In the genomic region with DNA sequence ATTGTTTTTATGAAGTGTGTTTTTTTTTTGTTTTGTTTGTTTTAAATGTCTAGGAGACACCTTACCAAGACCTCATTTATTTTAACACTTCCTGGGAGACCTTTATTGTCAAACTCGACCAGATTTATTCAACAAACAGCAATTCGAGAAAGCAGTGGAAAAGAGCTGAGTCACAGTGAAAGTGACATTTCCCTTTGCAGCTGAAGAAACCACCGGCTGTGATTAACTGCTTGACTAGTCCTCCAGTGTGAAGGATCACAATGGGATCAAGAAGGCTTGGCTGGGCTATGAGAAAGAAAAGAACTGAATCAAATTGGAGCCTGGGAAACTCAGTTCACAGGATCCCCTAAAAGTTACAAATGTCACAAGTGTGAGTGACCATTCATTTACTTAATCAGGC, we compare ENCODE assay signal across 8 cellular contexts. TPM values are rescaled to one million over a fixed set of nuclear protein-coding genes. Genes with fewer than 3 reads are reported as not detected.
DNase-seq lines count a peak whose midpoint lies in the region; ATAC-seq, FAIRE-seq and TF ChIP-seq lines count a peak whose summit lies in the region.

No MANE protein-coding gene starts in this region.

- FAIRE-seq in pancreas (lab: Jason Lieb, UNC): no peak

- H3K9ac ChIP-seq in BLaER1 treated with 17β-estradiol and CSF1 and Interleukin-3, amounts not matched to agents 10 nM and 100 nM: no peak overlapping the region; a peak in 2 of 22 replicates

- DNase-seq in astrocyte of the spinal cord (ENCODE audit: low read depth, low spot score): peak; percentile 45
- DNase-seq in pancreas: no peak
- DNase-seq in midbrain (lab: John Stamatoyannopoulos, UW): no peak
- DNase-seq in GM13976 (ENCODE audit: low spot score): no peak
- no peak for DNase-seq in transverse colon

- TF ChIP-seq CTCF in astrocyte of the spinal cord (IDR thresholded peaks at IDR 0.05; ENCODE audit: low read depth, low read length): no peak
- no peak for TF ChIP-seq CTCF in pancreas (IDR thresholded peaks at IDR 0.05)
- no peak for TF ChIP-seq CTCF in GM13976 (IDR thresholded peaks at IDR 0.05; ENCODE audit: borderline replicate concordance, control extremely low read depth, extremely low read depth, insufficient read depth, missing control alignments)
- no peak for TF ChIP-seq CTCF in transverse colon (IDR thresholded peaks at IDR 0.05)

- H3K36me3 ChIP-seq in BLaER1 treated with 17β-estradiol and CSF1 and Interleukin-3, amounts not matched to agents 10 nM and 100 nM: no peaks in the 10 kb centered on the region
- H3K36me3 ChIP-seq in pancreas (no peaks in the 10 kb centered on the region), transverse colon (no peaks in the 10 kb centered on the region)

- no peak for TF ChIP-seq EP300 in transverse colon (IDR thresholded peaks at IDR 0.05; ENCODE audit: low read depth)

- ATAC-seq in GM19463 (IDR thresholded peaks at IDR 0.05; ENCODE audit: unreplicated experiment) (peak; percentile 97), HG03439 (IDR thresholded peaks at IDR 0.05; ENCODE audit: unreplicated experiment) (peak; percentile 79), pancreas (peak in 3 of 4 donors; percentile 43 to 80 (median 67))

- intact Hi-C loops in pancreas (cut with DNase I): no loop called here
- intact Hi-C loops in transverse colon (cut with DNase I; ENCODE audit: low total_unique reads): no loop called here

- peak overlapping the region in 10 of 11 experiments; percentile 22 to 78 (median 56); a peak in 17 of 22 replicates for H3K27ac ChIP-seq in BLaER1 treated with 17β-estradiol and CSF1 and Interleukin-3, amounts not matched to agents 10 nM and 100 nM
- no peak overlapping the region for H3K27ac ChIP-seq in pancreas
- H3K27ac ChIP-seq in transverse colon: no peak overlapping the region

- H3K9me3 ChIP-seq in BLaER1 treated with 17β-estradiol and CSF1 and Interleukin-3, amounts not matched to agents 10 nM and 100 nM (replicated peaks in 1 of 11): peaks cover 12 to 31% (median 19%) of the 10 kb centered on the region in 11 experiments
- no peaks in the 10 kb centered on the region for H3K9me3 ChIP-seq in pancreas
- peaks cover 0 to 4% of the 10 kb centered on the region in 2 donors for H3K9me3 ChIP-seq in transverse colon

- H4K20me1 ChIP-seq in BLaER1 treated with 17β-estradiol and CSF1 and Interleukin-3, amounts not matched to agents 10 nM and 100 nM: no peaks in the 10 kb centered on the region

- no peaks in the 10 kb centered on the region for H3K27me3 ChIP-seq in BLaER1 treated with 17β-estradiol and CSF1 and Interleukin-3, amounts not matched to agents 10 nM and 100 nM
- H3K27me3 ChIP-seq in pancreas: no peaks in the 10 kb centered on the region
- H3K27me3 ChIP-seq in transverse colon: no peaks in the 10 kb centered on the region

- WGBS in pancreas, 2 donors: 2 to 6% methylated on average over 3 of the region's 3 CpGs
- WGBS in transverse colon (ENCODE audit: low coverage in 1 of 2), 2 donors: 15 to 18% methylated on average over 3 of the region's 3 CpGs

- in situ Hi-C loops in astrocyte of the spinal cord (cut with HindIII; ENCODE audit: low sequenced_read_pairs) (no loop called here), GM13976 (cut with MboI; ENCODE audit: low sequenced_read_pairs, unreplicated experiment) (no loop called here), transverse colon (cut with MboI; ENCODE audit: low pct_ligation_motif_present in 1 of 4, low pct_unique_long_range_greater_than_20kb in 1 of 4, low sequenced_read_pairs in 3 of 4) (no loop called here)

- peak overlapping the region in 10 of 11 experiments; percentile 1 to 53 (median 27); a peak in 12 of 22 replicates for H3K4me2 ChIP-seq in BLaER1 treated with 17β-estradiol and CSF1 and Interleukin-3, amounts not matched to agents 10 nM and 100 nM

- no peak overlapping the region for H3K4me3 ChIP-seq in BLaER1 treated with 17β-estradiol and CSF1 and Interleukin-3, amounts not matched to agents 10 nM and 100 nM
- H3K4me3 ChIP-seq in astrocyte of the spinal cord (ENCODE audit: low read depth, low read length) (no peak overlapping the region), pancreas (no peak overlapping the region), transverse colon (no peak overlapping the region)

- peaks cover 0 to 14% (median 11%) of the 10 kb centered on the region in 10 experiments; a peak in 14 of 20 replicates for H3K4me1 ChIP-seq in BLaER1 treated with 17β-estradiol and CSF1 and Interleukin-3, amounts not matched to agents 10 nM and 100 nM
- no peaks in the 10 kb centered on the region for H3K4me1 ChIP-seq in pancreas
- H3K4me1 ChIP-seq in transverse colon: no peaks in the 10 kb centered on the region

- no peak for TF ChIP-seq POLR2A in transverse colon (IDR thresholded peaks at IDR 0.05)

RNA-seq across cellular contexts. Expression of gene ADH7, which starts 11.9 kb away (rescaled TPM):
- not detected for total RNA-seq in pancreas
- under 1 TPM in 1 of 2 donors, not detected in 1; 0.07 TPM for polyA plus RNA-seq in pancreas
- not detected for total RNA-seq in transverse colon

Comparison
In these comparisons a context has a peak if more than half of its experiments do, and no peak if none do; other contexts are left out.
1. H3K27ac ChIP-seq: peak in BLaER1 treated with 17β-estradiol and CSF1 and Interleukin-3, amounts not matched to agents 10 nM and 100 nM (10 of 11); none in pancreas (0 of 4) and transverse colon (0 of 4).
2. Peak in every context shown above with its lines, with median percentiles within 50 percentile points of each other: ATAC-seq.